8 cellular contexts compared by ENCODE assay signal in the genomic region with DNA sequence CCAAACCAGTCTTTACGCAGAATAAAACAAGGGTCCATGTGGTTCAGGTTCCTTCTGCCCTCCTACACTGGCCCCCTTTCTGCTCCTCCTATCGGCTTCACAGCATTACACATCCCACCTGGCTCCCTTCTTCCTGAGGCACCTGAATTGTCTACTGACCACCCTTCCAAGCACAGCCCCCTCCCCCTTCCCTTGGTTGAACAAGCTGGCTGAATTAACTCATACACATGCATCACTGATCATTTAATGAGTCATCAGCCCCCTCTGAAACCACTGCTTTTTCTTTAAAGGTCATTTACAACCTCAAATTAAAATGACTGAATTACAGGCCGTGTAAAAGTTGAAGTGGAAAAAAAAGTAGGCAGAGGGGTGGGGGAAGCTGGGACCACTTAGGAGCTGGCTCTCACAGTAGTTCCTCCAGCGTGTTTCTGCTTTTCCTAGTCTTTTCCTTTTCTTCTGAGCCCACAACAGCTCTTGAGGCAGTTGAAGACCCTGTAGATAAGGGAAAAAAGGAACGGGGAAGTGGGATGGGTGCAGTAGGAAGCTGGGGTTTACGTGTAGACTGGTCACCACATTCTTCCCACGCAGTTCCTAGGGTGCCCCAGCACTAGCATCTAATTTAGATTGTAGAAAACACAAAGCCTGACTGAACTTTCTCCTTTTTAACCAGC.
DNase-seq lines count a peak whose midpoint lies in the region; ATAC-seq lines count a peak whose summit lies in the region.
"Had no signal": no experiment of that assay in that cellular context is flagged by ENCODE, and none has a peak within 500 bp of the region (broad histone marks: within the 10 kb centered on the region; RNA-seq: fewer than 3 reads in every experiment).

No MANE protein-coding gene starts in this region.

- no peaks in the 10 kb centered on the region for H3K27me3 Mint-ChIP-seq in T-helper 1 cell treated with Interleukin-12 subunit alpha and Interleukin-12 subunit beta and Interleukin-4 antibody, amounts not matched to agents 30 μg/mL and 1 μg/mL, for 36 hours (ENCODE audit: low read depth)

- peak overlapping the region; percentile 51 for H3K27ac ChIP-seq in cingulate gyrus (ENCODE audit: low read depth, low read length)
- H3K27ac ChIP-seq: VCaP had no signal

- peak overlapping the region; percentile 99 for H3K27ac Mint-ChIP-seq in T-helper 1 cell treated with Interleukin-12 subunit alpha and Interleukin-12 subunit beta and Interleukin-4 antibody, amounts not matched to agents 30 μg/mL and 1 μg/mL, for 36 hours

- no peaks in the 10 kb centered on the region for H3K9me3 Mint-ChIP-seq in T-helper 1 cell treated with Interleukin-12 subunit alpha and Interleukin-12 subunit beta and Interleukin-4 antibody, amounts not matched to agents 30 μg/mL and 1 μg/mL, for 36 hours

- peak overlapping the region; percentile 74 for H3K4me3 Mint-ChIP-seq in T-helper 1 cell treated with Interleukin-12 subunit alpha and Interleukin-12 subunit beta and Interleukin-4 antibody, amounts not matched to agents 30 μg/mL and 1 μg/mL, for 36 hours

- peaks cover 72% of the 10 kb centered on the region for H3K4me1 Mint-ChIP-seq in T-helper 1 cell treated with Interleukin-12 subunit alpha and Interleukin-12 subunit beta and Interleukin-4 antibody, amounts not matched to agents 30 μg/mL and 1 μg/mL, for 36 hours (ENCODE audit: low read depth)

- peaks cover 28% of the 10 kb centered on the region for H3K36me3 Mint-ChIP-seq in T-helper 1 cell treated with Interleukin-12 subunit alpha and Interleukin-12 subunit beta and Interleukin-4 antibody, amounts not matched to agents 30 μg/mL and 1 μg/mL, for 36 hours (ENCODE audit: low read depth)

- peak in 2 of 3 donors; percentile 48 to 57 for DNase-seq in stimulated activated CD4-positive, alpha-beta T cell treated with anti-CD3 and anti-CD28 coated beads, Interleukin-12 subunit alpha, Interleukin-12 subunit beta, amount 100 ng/mL, for 48 hours (ENCODE audit: low read depth in 2 of 3, low spot score in 1 of 3)
- no peak for DNase-seq in NCI-H2196 (lab: John Stamatoyannopoulos, UW; ENCODE audit: unreplicated experiment)

- ATAC-seq in GM18907 (IDR thresholded peaks at IDR 0.05; ENCODE audit: unreplicated experiment) (peak; percentile 65), HG02852 (IDR thresholded peaks at IDR 0.05; ENCODE audit: unreplicated experiment) (peak; percentile 59), GM19397 (IDR thresholded peaks at IDR 0.05; ENCODE audit: unreplicated experiment) (no peak)
